ENCODE assay signal across 29 cellular contexts in the genomic region with DNA sequence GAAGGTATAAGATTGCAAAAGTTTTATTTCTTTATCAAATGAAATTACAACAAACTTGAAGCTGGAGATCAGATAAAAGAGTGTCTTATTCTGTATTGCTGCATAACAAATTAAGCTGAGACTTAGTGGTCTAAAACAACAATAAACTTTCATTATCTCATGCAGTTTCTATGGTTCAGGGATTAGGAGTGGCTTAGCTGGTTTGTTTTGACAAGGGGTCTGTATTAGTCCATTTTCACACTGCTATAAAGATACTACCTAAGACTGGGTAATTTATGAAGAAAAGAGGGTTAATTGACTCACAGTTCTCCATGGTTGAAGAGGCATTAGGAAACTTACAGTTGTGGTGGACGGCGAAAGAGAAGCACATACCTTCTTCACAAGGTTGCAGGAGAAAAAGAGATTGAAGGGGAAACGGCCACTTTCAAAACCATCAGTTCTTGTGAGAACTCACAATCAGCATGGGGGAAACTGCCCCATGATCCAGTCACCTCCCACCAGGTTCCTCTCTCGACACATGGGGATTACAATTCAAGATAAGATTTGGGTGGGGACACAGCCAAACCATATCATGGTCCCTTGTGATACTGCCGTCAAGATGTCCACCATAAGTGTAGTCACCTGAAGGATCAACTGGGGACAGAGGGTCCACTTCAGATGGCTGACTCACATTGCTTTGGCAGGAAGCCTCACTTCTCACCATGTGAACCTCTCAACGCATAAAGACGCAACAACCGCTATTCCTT.
"Had no signal": no experiment of that assay in that cellular context is flagged by ENCODE, and none has a peak within 500 bp of the region (broad histone marks: within the 10 kb centered on the region; RNA-seq: fewer than 3 reads in every experiment).

No MANE protein-coding gene starts in this region.

- H3K27ac ChIP-seq: ascending aorta, cardiac muscle cell, Peyer's patch, SJSA1 had no signal

- H3K9me3 ChIP-seq: ascending aorta, MG63, Peyer's patch, SJSA1, SK-N-SH had no signal

- H3K4me1 ChIP-seq: ascending aorta, Peyer's patch, SJSA1 had no signal

- H3K4me3 ChIP-seq: ascending aorta, cardiac muscle cell, MG63, Peyer's patch, SJSA1 had no signal

- H3K27me3 ChIP-seq: ascending aorta, cardiac muscle cell, MG63, Peyer's patch, SJSA1 had no signal

- H3K36me3 ChIP-seq: ascending aorta, cardiac muscle cell, MG63, Peyer's patch, SJSA1 had no signal

- ATAC-seq: activated CD8-positive, alpha-beta T cell treated with anti-CD3 and anti-CD28 coated beads for 36 hours; activated T-cell treated with anti-CD3 and anti-CD28 coated beads, Interleukin-2, amount 50 U/mL, for 72 hours; activated T-helper 17 cell treated with anti-CD3 and anti-CD28 coated beads, Interleukin-2, amount 50 U/mL, for 72 hours; PC-3 had no signal

- DNase-seq: activated CD4-positive, alpha-beta T cell treated with anti-CD3 and anti-CD28 coated beads, Interleukin-2, amount 10 ng/mL, durations not matched to agents 24 days and 14 days; activated CD4-positive, alpha-beta T cell treated with anti-CD3 and anti-CD28 coated beads, Interleukin-2, amount 50 U/mL, for 4 hours; activated CD8-positive, alpha-beta T cell treated with anti-CD3 and anti-CD28 coated beads for 36 hours; activated effector memory CD4-positive, alpha-beta T cell treated with anti-CD3 and anti-CD28 coated beads, Interleukin-2, amount 50 U/mL, for 16 hours; activated naive CD4-positive, alpha-beta T cell; activated naive CD4-positive, alpha-beta T cell treated with anti-CD3 and anti-CD28 coated beads, Interleukin-2, amount 50 U/mL, for 16 hours; activated naive CD8-positive, alpha-beta T cell treated with anti-CD3 and anti-CD28 coated beads for 36 hours; activated T-cell treated with anti-CD3 and anti-CD28 coated beads, Interleukin-2, amount 50 U/mL, for 1 hour; activated T-cell treated with anti-CD3 and anti-CD28 coated beads, Interleukin-2, amount 50 U/mL, for 72 hours; amygdala; Kasumi-1; MG63; NCI-H1048; NCI-H1105 treated with DMSO at 0.1 percent for 48 hours; NCI-H1436; NCI-H1694; NCI-H1930; NCI-H345; NCI-H524 treated with DMSO at 0.1 percent for 48 hours; NK-92 treated with Interleukin-12 subunit alpha and Interleukin-12 subunit beta, amount 100 ng/mL, for 24 hours; PC-3; Peyer's patch; RPMI8226; SHP77 treated with DMSO at 0.1 percent for 48 hours; SK-N-SH had no signal
